Comparison of ENCODE assay signal across 8 cellular contexts in the genomic region with DNA sequence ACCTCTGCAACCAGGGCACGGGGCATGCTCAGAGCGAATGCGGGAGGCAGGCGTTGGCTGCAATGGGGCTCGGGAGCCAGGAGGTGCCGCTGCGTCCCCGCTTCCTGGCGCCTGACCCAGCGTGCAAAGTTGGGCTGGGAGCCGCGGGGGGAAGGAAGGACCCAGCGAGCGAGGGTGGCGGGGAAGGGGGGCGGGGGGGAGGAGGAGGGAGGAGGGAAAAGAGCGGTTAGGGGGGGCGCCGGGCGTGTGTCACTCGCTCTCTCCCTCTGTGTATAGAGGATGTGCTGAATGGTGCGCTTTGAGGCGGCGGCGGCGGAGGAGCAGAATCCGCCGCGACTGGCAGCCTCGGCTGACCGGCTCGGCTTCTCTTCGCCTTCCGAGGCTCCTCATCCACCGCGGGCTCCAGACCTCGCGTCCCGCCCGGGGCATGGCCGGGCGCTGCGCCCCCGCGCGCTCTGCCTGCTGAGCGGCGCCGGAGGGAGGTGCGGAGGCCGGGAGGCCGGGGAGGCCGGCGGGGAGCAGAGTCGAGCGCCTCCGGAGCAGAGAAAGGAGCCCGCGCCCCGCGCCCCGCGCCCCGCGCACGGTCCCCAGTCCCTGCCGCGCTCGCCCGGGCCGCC. TPM values are rescaled to one million over a fixed set of nuclear protein-coding genes. Genes with fewer than 3 reads are reported as not detected.
A peak's percentile ranks its signal among the peaks of the same experiment; 100 is the strongest.
DNase-seq lines count a peak whose midpoint lies in the region; ATAC-seq and TF ChIP-seq lines count a peak whose summit lies in the region.

A gene (plus strand): TSS at position 252 of the 617 bp plus-strand sequence. CDS start 386 bp downstream, outside the sequence.

- no peaks in the 10 kb centered on the region for H3K36me3 ChIP-seq in effector memory CD4-positive, alpha-beta T cell (ENCODE audit: control insufficient read depth, insufficient read depth, low read length)

- no peaks in the 10 kb centered on the region for H3K27me3 ChIP-seq in effector memory CD4-positive, alpha-beta T cell (replicated peaks; ENCODE audit: control insufficient read depth, insufficient read depth, low read length, poor library complexity, severe bottlenecking)

- peak; percentile 83 for TF ChIP-seq CTCF in AG10803 (conservative IDR thresholded peaks at IDR 0.05; ENCODE audit: low read length)

- peak; percentile 76 for DNase-seq in AG10803 (ENCODE audit: low read depth)
- peak; percentile 75 for DNase-seq in GM19238 (ENCODE audit: insufficient read length, low spot score)
- DNase-seq in NCI-H748 (lab: John Stamatoyannopoulos, UW; ENCODE audit: unreplicated experiment), result peak; percentile 96
- DNase-seq in activated CD8-positive, alpha-beta memory T cell treated with anti-CD3 and anti-CD28 coated beads for 4 hours (ENCODE audit: low read depth in 2 of 2), result peak; percentile 55 to 60
- peak; percentile 73 to 79 (median 77) for DNase-seq in effector memory CD4-positive, alpha-beta T cell
- DNase-seq in lung microvascular endothelial cell (ENCODE audit: low read depth in 2 of 2), result peak; percentile 85 to 93
- peak; percentile 41 to 60 (median 50) for DNase-seq in stimulated activated CD4-positive, alpha-beta T cell treated with anti-CD3 and anti-CD28 coated beads, TNF-alpha, amount 100 ng/mL, for 4 hours (ENCODE audit: low read depth in 3 of 3)

- no peaks in the 10 kb centered on the region for H3K9me3 ChIP-seq in effector memory CD4-positive, alpha-beta T cell (ENCODE audit: control insufficient read depth, low read length)

- ATAC-seq in HG03439 (IDR thresholded peaks at IDR 0.05; ENCODE audit: unreplicated experiment), result peak; percentile 71

- peaks cover 2% of the 10 kb centered on the region for H3K4me1 ChIP-seq in effector memory CD4-positive, alpha-beta T cell (ENCODE audit: control insufficient read depth, insufficient read depth, low read length, poor library complexity, severe bottlenecking)

- H3K27ac ChIP-seq in effector memory CD4-positive, alpha-beta T cell (ENCODE audit: insufficient read depth, low read length, poor library complexity, severe bottlenecking), result peak within 1 kb of the TSS; percentile 22

- H3K4me3 ChIP-seq in AG10803 (ENCODE audit: low read length), result peak within 1 kb of the TSS; percentile 66
- peak within 1 kb of the TSS; percentile 58 for H3K4me3 ChIP-seq in effector memory CD4-positive, alpha-beta T cell (ENCODE audit: insufficient read depth, low read depth, low read length, poor library complexity, severe bottlenecking)

RNA-seq across cellular contexts. Expression of the gene that starts here (rescaled TPM):
- total RNA-seq in lung microvascular endothelial cell, result 11.8 and 12.3 TPM in 2 replicates

Comparison
In these comparisons a context has a peak if more than half of its experiments do, and no peak if none do; other contexts are left out.
1. Peak in every context shown above with its lines: DNase-seq, ATAC-seq, H3K4me3 ChIP-seq and H3K27ac ChIP-seq.